In the genomic region with DNA sequence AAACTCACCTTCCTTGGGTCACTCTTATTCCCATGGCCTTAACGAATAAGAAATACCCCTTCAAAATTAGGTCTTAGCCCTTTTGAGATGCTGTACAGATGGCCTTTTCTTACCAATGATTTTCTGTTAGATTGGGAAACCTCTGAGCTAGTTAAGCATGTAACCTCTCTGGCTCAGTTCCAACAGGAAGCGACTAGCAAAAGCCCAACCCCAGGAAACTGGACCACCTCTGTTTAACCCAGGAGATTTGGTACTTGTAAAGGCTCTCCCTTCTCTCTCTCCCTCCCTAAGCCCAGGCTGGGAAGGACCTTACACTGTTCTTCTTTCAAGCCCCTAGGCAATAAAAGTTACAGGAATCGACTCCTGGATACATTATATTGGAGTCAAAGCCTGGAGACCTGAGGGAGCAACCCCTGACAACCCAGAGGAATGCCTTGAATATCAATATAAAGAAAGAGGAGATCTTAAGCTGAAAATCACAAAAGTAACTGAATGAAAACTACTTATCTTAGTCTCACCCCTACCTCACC, we compare ENCODE assay signal across 22 cellular contexts.
DNase-seq lines count a peak whose midpoint lies in the region; ATAC-seq and TF ChIP-seq lines count a peak whose summit lies in the region.
"Had no signal": no experiment of that assay in that cellular context is flagged by ENCODE, and none has a peak within 500 bp of the region (broad histone marks: within the 10 kb centered on the region; RNA-seq: fewer than 3 reads in every experiment).

No MANE protein-coding gene starts in this region.

- no peak for ATAC-seq in GM21526 (IDR thresholded peaks at IDR 0.05; ENCODE audit: low FRiP score, unreplicated experiment)
- ATAC-seq: activated CD8-positive, alpha-beta T cell treated with anti-CD3 and anti-CD28 coated beads, Interleukin-2, amount 10 ng/mL, durations not matched to agents 7 days and 5 days; effector memory CD8-positive, alpha-beta T cell; T-cell had no signal

- no peak overlapping the region for H3K4me3 ChIP-seq in fibroblast of pulmonary artery (replicated peaks; ENCODE audit: low read depth, low read length)
- H3K4me3 ChIP-seq: psoas muscle, thoracic aorta had no signal

- DNase-seq in COLO668 (lab: John Stamatoyannopoulos, UW; ENCODE audit: unreplicated experiment) (peak; percentile 18), ELR (ENCODE audit: low read depth) (peak; percentile 4), NCI-H2029 treated with DMSO at 0.1 percent for 48 hours (lab: John Stamatoyannopoulos, UW) (peak; percentile 45), fibroblast of pulmonary artery (ENCODE audit: low read depth) (peak; percentile 29), AG20443 (ENCODE audit: low spot score) (no peak)
- DNase-seq in activated naive CD4-positive, alpha-beta T cell treated with anti-CD3 and anti-CD28 coated beads, Interleukin-2, amount 50 U/mL, for 16 hours = no peak
- DNase-seq: activated CD4-positive, alpha-beta T cell treated with anti-CD3 and anti-CD28 coated beads for 1 hour; activated CD8-positive, alpha-beta T cell treated with anti-CD3 and anti-CD28 coated beads, Interleukin-2, amount 10 ng/mL, durations not matched to agents 7 days and 5 days; activated gamma-delta T cell treated with Interleukin-2 at 50 U/mL for 16 hours; brain microvascular endothelial cell; effector memory CD8-positive, alpha-beta T cell; EL; NCI-H1048; NCI-H187 treated with DMSO at 0.1 percent for 48 hours; NCI-H524 treated with DMSO at 0.1 percent for 48 hours; psoas muscle; SHP77 treated with DMSO at 0.1 percent for 48 hours; stimulated activated CD4-positive, alpha-beta T cell treated with anti-CD3 and anti-CD28 coated beads, Interleukin-1b, Interleukin-23, amount 100 ng/mL, for 48 hours; stimulated activated naive CD4-positive, alpha-beta T cell; T-cell had no signal

- TF ChIP-seq CTCF in fibroblast of pulmonary artery (IDR thresholded peaks at IDR 0.05; ENCODE audit: low read length, missing control alignments) = no peak

Comparison
In these comparisons a context has a peak if more than half of its experiments do, and no peak if none do; other contexts are left out.
1. DNase-seq: peak in COLO668 (single experiment), ELR (single experiment), NCI-H2029 treated with DMSO at 0.1 percent for 48 hours (single experiment) and fibroblast of pulmonary artery (single experiment); none in AG20443 (single experiment) and activated naive CD4-positive, alpha-beta T cell treated with anti-CD3 and anti-CD28 coated beads, Interleukin-2, amount 50 U/mL, for 16 hours (single experiment).